ENCODE assay signal across 21 cellular contexts in genomic region chrX:150052226-150052625, GRCh38.
DNase-seq lines count a peak whose midpoint lies in the region; ATAC-seq and TF ChIP-seq lines count a peak whose summit lies in the region.
"Had no signal": no experiment of that assay in that cellular context is flagged by ENCODE, and none has a peak within 500 bp of the region (broad histone marks: within the 10 kb centered on the region; RNA-seq: fewer than 3 reads in every experiment).

No MANE protein-coding gene starts in this region.

- 70% methylated on average over 1 of the region's 1 CpG for WGBS in mammary epithelial cell (ENCODE audit: low coverage, missing lambda C conversion rate)

- POLR2A ChIA-PET in MCF 10A (lab: Yijun Ruan, JAX) = no interaction called here
- POLR2A ChIA-PET in activated CD4-positive, alpha-beta T cell treated with anti-CD3 and anti-CD28 coated beads, Interleukin-2, amount 10 ng/mL, durations not matched to agents 7 days and 5 days (lab: Charles Lee) = no interaction called here

- peaks cover 0 to 18% of the 10 kb centered on the region in 2 donors for H3K27me3 ChIP-seq in breast epithelium
- H3K27me3 ChIP-seq in mammary epithelial cell (ENCODE audit: insufficient read depth, low read length) = no peaks in the 10 kb centered on the region
- no peaks in the 10 kb centered on the region for H3K27me3 ChIP-seq in upper lobe of right lung
- H3K27me3 ChIP-seq: BE2C; BLaER1 treated with 17β-estradiol and CSF1 and Interleukin-3, amounts not matched to agents 10 nM and 100 nM had no signal

- BruUV-seq in MCF 10A (replicated peaks; lab: Mats Ljungman, UMichigan) = no TSS peak
- BruUV-seq in mammary epithelial cell (replicated peaks; lab: Mats Ljungman, UMichigan) = no TSS peak

- H3K27ac ChIP-seq in breast epithelium = no peak overlapping the region
- no peak overlapping the region for H3K27ac ChIP-seq in mammary epithelial cell (ENCODE audit: insufficient read depth, low read depth, low read length)
- no peak overlapping the region for H3K27ac ChIP-seq in upper lobe of right lung
- H3K27ac ChIP-seq: A549; BLaER1 treated with 17β-estradiol and CSF1 and Interleukin-3, amounts not matched to agents 10 nM and 100 nM had no signal

- no peak overlapping the region for H3K4me3 Mint-ChIP-seq in MCF 10A (ENCODE audit: unreplicated experiment)
- H3K4me3 Mint-ChIP-seq in activated CD4-positive, alpha-beta T cell treated with anti-CD3 and anti-CD28 coated beads, Interleukin-2, amount 10 ng/mL, durations not matched to agents 7 days and 5 days = no peak overlapping the region
- H3K4me3 Mint-ChIP-seq: CD4-positive, alpha-beta T cell; CD8-positive, alpha-beta memory T cell; GM23338; H9 had no signal

- no peak overlapping the region for H3K9ac ChIP-seq in mammary epithelial cell (ENCODE audit: insufficient read depth, low read length)
- H3K9ac ChIP-seq: BLaER1 treated with 17β-estradiol and CSF1 and Interleukin-3, amounts not matched to agents 10 nM and 100 nM had no signal

- CTCF ChIA-PET in MCF 10A (lab: Yijun Ruan, JAX) = interaction anchor here (0.6 kb wide), 1 partner anchor 215 kb away, joined by 3 read pairs; no protein-coding TSS in a partner anchor
- CTCF ChIA-PET in mammary epithelial cell (lab: Charles Lee; ENCODE audit: low non-redundant PET) = no interaction called here
- CTCF ChIA-PET in activated CD4-positive, alpha-beta T cell treated with anti-CD3 and anti-CD28 coated beads, Interleukin-2, amount 10 ng/mL, durations not matched to agents 7 days and 5 days (lab: Charles Lee) = no interaction called here

- H3K27me3 Mint-ChIP-seq in MCF 10A (ENCODE audit: insufficient read depth, unreplicated experiment) = no peaks in the 10 kb centered on the region
- peaks cover under 1% of the 10 kb centered on the region for H3K27me3 Mint-ChIP-seq in activated CD4-positive, alpha-beta T cell treated with anti-CD3 and anti-CD28 coated beads, Interleukin-2, amount 10 ng/mL, durations not matched to agents 7 days and 5 days
- H3K27me3 Mint-ChIP-seq: CD4-positive, alpha-beta T cell had no signal

- no peaks in the 10 kb centered on the region for H3K9me3 ChIP-seq in breast epithelium
- H3K9me3 ChIP-seq in mammary epithelial cell (replicated peaks; ENCODE audit: insufficient read depth, low read length) = no peaks in the 10 kb centered on the region
- no peaks in the 10 kb centered on the region for H3K9me3 ChIP-seq in upper lobe of right lung
- H3K9me3 ChIP-seq: A549; BE2C; BLaER1 treated with 17β-estradiol and CSF1 and Interleukin-3, amounts not matched to agents 10 nM and 100 nM had no signal

- no peak overlapping the region for H2AFZ ChIP-seq in mammary epithelial cell (ENCODE audit: low read depth, low read length)
- H2AFZ ChIP-seq: GM23338 had no signal

- in situ Hi-C loops in mammary epithelial cell (cut with MboI; ENCODE audit: low sequenced_read_pairs in 2 of 2) = no loop called here

- no peaks in the 10 kb centered on the region for H3K79me2 ChIP-seq in mammary epithelial cell (ENCODE audit: insufficient read depth, low read length)

- dilution Hi-C loops in mammary epithelial cell (cut with HindIII; ENCODE audit: low sequenced_read_pairs) = loop anchor here (5.0 kb wide), 1 partner anchor 100 kb away; no protein-coding TSS in a partner anchor

- no peaks in the 10 kb centered on the region for H3K4me1 Mint-ChIP-seq in MCF 10A (ENCODE audit: insufficient read depth, unreplicated experiment)
- no peaks in the 10 kb centered on the region for H3K4me1 Mint-ChIP-seq in activated CD4-positive, alpha-beta T cell treated with anti-CD3 and anti-CD28 coated beads, Interleukin-2, amount 10 ng/mL, durations not matched to agents 7 days and 5 days
- H3K4me1 Mint-ChIP-seq: CD14-positive monocyte; CD8-positive, alpha-beta memory T cell; GM23338; H9 had no signal

- H3K4me1 ChIP-seq in breast epithelium (no peaks in the 10 kb centered on the region), mammary epithelial cell (ENCODE audit: insufficient read depth, low read length) (peaks cover 26% of the 10 kb centered on the region), upper lobe of right lung (no peaks in the 10 kb centered on the region)
- H3K4me1 ChIP-seq: A549; BE2C; BLaER1 treated with 17β-estradiol and CSF1 and Interleukin-3, amounts not matched to agents 10 nM and 100 nM had no signal

- H3K9me3 Mint-ChIP-seq in MCF 10A (ENCODE audit: unreplicated experiment) = no peaks in the 10 kb centered on the region
- H3K9me3 Mint-ChIP-seq in activated CD4-positive, alpha-beta T cell treated with anti-CD3 and anti-CD28 coated beads, Interleukin-2, amount 10 ng/mL, durations not matched to agents 7 days and 5 days = no peaks in the 10 kb centered on the region
- H3K9me3 Mint-ChIP-seq: CD4-positive, alpha-beta T cell; CD8-positive, alpha-beta memory T cell; GM23338 had no signal

- no peaks in the 10 kb centered on the region for H3K36me3 ChIP-seq in breast epithelium
- H3K36me3 ChIP-seq in mammary epithelial cell (ENCODE audit: insufficient read depth, low read length) = no peaks in the 10 kb centered on the region
- no peaks in the 10 kb centered on the region for H3K36me3 ChIP-seq in upper lobe of right lung
- H3K36me3 ChIP-seq: BE2C; BLaER1 treated with 17β-estradiol and CSF1 and Interleukin-3, amounts not matched to agents 10 nM and 100 nM had no signal

- no peaks in the 10 kb centered on the region for H3K36me3 Mint-ChIP-seq in MCF 10A (ENCODE audit: insufficient read depth, unreplicated experiment)
- H3K36me3 Mint-ChIP-seq in activated CD4-positive, alpha-beta T cell treated with anti-CD3 and anti-CD28 coated beads, Interleukin-2, amount 10 ng/mL, durations not matched to agents 7 days and 5 days (ENCODE audit: low read depth) = no peaks in the 10 kb centered on the region
- H3K36me3 Mint-ChIP-seq: CD14-positive monocyte; CD8-positive, alpha-beta memory T cell had no signal

- H3K4me2 ChIP-seq in mammary epithelial cell (ENCODE audit: insufficient read depth, low read depth, low read length) = no peak overlapping the region
- H3K4me2 ChIP-seq: A549; BLaER1 treated with 17β-estradiol and CSF1 and Interleukin-3, amounts not matched to agents 10 nM and 100 nM; GM23338 had no signal

- TF ChIP-seq CTCF in MCF 10A (IDR thresholded peaks at IDR 0.05; ENCODE audit: unreplicated experiment) (no peak), breast epithelium (IDR thresholded peaks at IDR 0.05) (no peak), mammary epithelial cell (conservative IDR thresholded peaks at IDR 0.05 in 1 of 2, IDR thresholded peaks at IDR 0.05 in 1 of 2; ENCODE audit: extremely low read depth in 1 of 2, insufficient read depth in 1 of 2, low read depth in 1 of 2, low read length in 2 of 2) (no peak), epithelial cell of esophagus (IDR thresholded peaks at IDR 0.05; ENCODE audit: insufficient read depth, low read depth, low read length, missing control alignments) (no peak), upper lobe of right lung (IDR thresholded peaks at IDR 0.05) (no peak)

- no peak overlapping the region for H3K27ac Mint-ChIP-seq in MCF 10A (ENCODE audit: low read depth, unreplicated experiment)
- H3K27ac Mint-ChIP-seq in activated CD4-positive, alpha-beta T cell treated with anti-CD3 and anti-CD28 coated beads, Interleukin-2, amount 10 ng/mL, durations not matched to agents 7 days and 5 days = no peak overlapping the region
- H3K27ac Mint-ChIP-seq: CD14-positive monocyte; CD4-positive, alpha-beta T cell; CD8-positive, alpha-beta memory T cell; GM23338; H9 had no signal

- TF ChIP-seq POLR2A in breast epithelium (IDR thresholded peaks at IDR 0.05) = no peak

- no peak for ATAC-seq in upper lobe of right lung
- no peak for ATAC-seq in GM21528 (IDR thresholded peaks at IDR 0.05; ENCODE audit: low FRiP score, unreplicated experiment)
- ATAC-seq: A549, GM23338, HCT116 had no signal

- DNase-seq in MCF 10A (ENCODE audit: unreplicated experiment) (peak; percentile 65), breast epithelium (ENCODE audit: low spot score in 2 of 2) (no peak), mammary epithelial cell (peak; percentile 65), epithelial cell of esophagus (ENCODE audit: low read depth) (peak; percentile 40), upper lobe of right lung (no peak)
- DNase-seq in activated CD4-positive, alpha-beta T cell treated with anti-CD3 and anti-CD28 coated beads, Interleukin-2, amount 10 ng/mL, durations not matched to agents 7 days and 5 days = no peak
- DNase-seq: 8988T; ACHN; AML-193; BE2C; CD4-positive, alpha-beta T cell; CD8-positive, alpha-beta memory T cell; DMS53; DMS79 treated with DMSO at 0.1 percent for 48 hours; H9 had no signal

- intact Hi-C loops in MCF 10A (cut with micrococcal nuclease) (loop anchor here (10.0 kb wide), 1 partner anchor 313 kb away; the partner anchor contains the start of gene MAMLD1), breast epithelium (cut with DNase I; ENCODE audit: low total_unique reads) (no loop called here), mammary epithelial cell (cut with micrococcal nuclease) (no loop called here), upper lobe of right lung (cut with DNase I) (no loop called here)

- H4K20me1 ChIP-seq in mammary epithelial cell (ENCODE audit: insufficient read depth, low read length) = no peaks in the 10 kb centered on the region
- H4K20me1 ChIP-seq: BLaER1 treated with 17β-estradiol and CSF1 and Interleukin-3, amounts not matched to agents 10 nM and 100 nM had no signal

- H3K4me3 ChIP-seq in breast epithelium (no peak overlapping the region), mammary epithelial cell (replicated peaks in 1 of 3; ENCODE audit: insufficient read depth in 1 of 3, low read depth in 2 of 3, low read length in 3 of 3) (no peak overlapping the region), epithelial cell of esophagus (ENCODE audit: low read length) (no peak overlapping the region), upper lobe of right lung (no peak overlapping the region)
- H3K4me3 ChIP-seq: A549; BLaER1 treated with 17β-estradiol and CSF1 and Interleukin-3, amounts not matched to agents 10 nM and 100 nM; GM23338 had no signal

Comparison
In these comparisons a context has a peak if more than half of its experiments do, and no peak if none do; other contexts are left out.
1. DNase-seq: peak in MCF 10A (single experiment), mammary epithelial cell (single experiment) and epithelial cell of esophagus (single experiment); none in breast epithelium (0 of 2), upper lobe of right lung (single experiment) and activated CD4-positive, alpha-beta T cell treated with anti-CD3 and anti-CD28 coated beads, Interleukin-2, amount 10 ng/mL, durations not matched to agents 7 days and 5 days (single experiment).